8 cellular contexts compared by ENCODE assay signal in the genomic region with DNA sequence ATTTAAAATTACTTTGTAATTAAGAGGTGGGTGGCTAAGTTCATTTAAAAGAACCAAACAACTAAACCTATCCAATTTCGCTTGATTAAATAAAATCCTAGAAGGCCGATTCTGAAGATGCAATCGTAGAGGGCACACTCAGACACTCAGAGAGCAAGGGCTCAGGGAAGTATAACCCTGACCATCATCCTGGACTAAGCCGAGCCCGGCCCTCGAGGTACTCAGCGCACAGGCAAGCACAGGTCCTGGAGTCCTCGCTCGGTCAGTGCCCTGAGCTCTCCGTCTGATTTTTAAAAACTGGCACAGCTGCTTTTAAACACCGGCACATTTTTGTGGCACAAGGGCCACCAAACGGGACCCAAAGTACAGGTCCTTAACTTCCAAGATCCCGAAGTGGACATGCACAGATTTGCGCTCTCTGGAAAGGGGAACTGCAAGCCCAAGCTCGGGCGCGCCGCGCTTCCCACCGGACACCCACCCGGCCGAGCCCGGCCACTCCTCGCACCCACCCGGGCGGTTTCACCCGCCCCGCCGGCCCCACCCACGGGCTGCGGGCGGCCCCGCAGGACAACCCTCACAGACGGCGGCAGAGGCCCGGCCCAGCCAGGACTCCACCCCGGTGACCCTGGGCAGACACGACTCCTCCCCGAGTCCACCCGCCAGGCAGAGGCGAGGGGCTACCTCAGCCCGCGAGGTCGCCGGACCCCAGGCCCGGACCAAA.
DNase-seq lines count a peak whose midpoint lies in the region; ATAC-seq and TF ChIP-seq lines count a peak whose summit lies in the region.
"Not testable (repeated sequence)": the region's sequence is repeated elsewhere in the genome, so short reads cannot be mapped to it uniquely, and the experiment has no call there.

No MANE protein-coding gene starts in this region.

- H3K36me3 Mint-ChIP-seq in natural killer cell, result not testable (repeated sequence)

- not testable (repeated sequence) for H3K4me1 ChIP-seq in ascending aorta

- H3K4me3 Mint-ChIP-seq in natural killer cell, result peak overlapping the region; percentile 45
- H3K4me3 Mint-ChIP-seq in stimulated activated naive CD8-positive, alpha-beta T cell treated with anti-CD3 and anti-CD28 coated beads, Interleukin-15, amount 100 ng/mL, for 72 hours, result peak overlapping the region; percentile 42 to 64

- peak overlapping the region in 1 of 2 donors; percentile 68 for H3K27ac ChIP-seq in ascending aorta

- DNase-seq in EH (ENCODE audit: low read depth), result peak; percentile 30
- peak; percentile 17 for DNase-seq in SW480 (ENCODE audit: low spot score)
- DNase-seq in ascending aorta (ENCODE audit: low spot score in 2 of 2), result peak in 1 of 2 donors; percentile 58
- DNase-seq in Right ventricle myocardium inferior (ENCODE audit: missing footprints), result peak; percentile 83
- DNase-seq in natural killer cell, result peak; percentile 52
- peak; percentile 21 to 32 for DNase-seq in stimulated activated naive CD8-positive, alpha-beta T cell treated with anti-CD3 and anti-CD28 coated beads, Interleukin-15, amount 100 ng/mL, for 72 hours

- peak overlapping the region in 1 of 2 donors; percentile 77 for H3K27ac Mint-ChIP-seq in natural killer cell
- H3K27ac Mint-ChIP-seq in stimulated activated naive CD8-positive, alpha-beta T cell treated with anti-CD3 and anti-CD28 coated beads, Interleukin-15, amount 100 ng/mL, for 72 hours, result not testable (repeated sequence)

- H3K4me1 Mint-ChIP-seq in natural killer cell; stimulated activated naive CD8-positive, alpha-beta T cell treated with anti-CD3 and anti-CD28 coated beads, Interleukin-15, amount 100 ng/mL, for 72 hours: not testable (repeated sequence)

- H3K27me3 Mint-ChIP-seq in natural killer cell (ENCODE audit: low read depth in 2 of 2); stimulated activated naive CD8-positive, alpha-beta T cell treated with anti-CD3 and anti-CD28 coated beads, Interleukin-15, amount 100 ng/mL, for 72 hours: not testable (repeated sequence)

- H3K9me3 Mint-ChIP-seq in natural killer cell; stimulated activated naive CD8-positive, alpha-beta T cell treated with anti-CD3 and anti-CD28 coated beads, Interleukin-15, amount 100 ng/mL, for 72 hours: not testable (repeated sequence)

- TF ChIP-seq CTCF in ascending aorta (IDR thresholded peaks at IDR 0.05); natural killer cell (IDR thresholded peaks at IDR 0.05): not testable (repeated sequence)

- ATAC-seq in GM21576 (IDR thresholded peaks at IDR 0.05; ENCODE audit: unreplicated experiment), result peak; percentile 41
- peak; percentile 56 for ATAC-seq in HG03354 (IDR thresholded peaks at IDR 0.05; ENCODE audit: poor library complexity, severe bottlenecking, unreplicated experiment)
- ATAC-seq in Right ventricle myocardium inferior, result peak; percentile 79
- peak; percentile 44 to 63 (median 58) for ATAC-seq in natural killer cell
- peak; percentile 53 for ATAC-seq in stimulated activated naive CD8-positive, alpha-beta T cell treated with anti-CD3 and anti-CD28 coated beads, Interleukin-15, amount 100 ng/mL, for 72 hours

- H3K9me3 ChIP-seq in ascending aorta, result not testable (repeated sequence)

- not testable (repeated sequence) for H3K27me3 ChIP-seq in ascending aorta

- H3K36me3 ChIP-seq in ascending aorta, result not testable (repeated sequence)

- peak overlapping the region; percentile 42 to 66 for H3K4me3 ChIP-seq in ascending aorta

- intact Hi-C loops in ascending aorta (cut with DNase I); Right ventricle myocardium inferior (cut with DNase I); natural killer cell (cut with micrococcal nuclease): not testable (repeated sequence)
